In the genomic region with DNA sequence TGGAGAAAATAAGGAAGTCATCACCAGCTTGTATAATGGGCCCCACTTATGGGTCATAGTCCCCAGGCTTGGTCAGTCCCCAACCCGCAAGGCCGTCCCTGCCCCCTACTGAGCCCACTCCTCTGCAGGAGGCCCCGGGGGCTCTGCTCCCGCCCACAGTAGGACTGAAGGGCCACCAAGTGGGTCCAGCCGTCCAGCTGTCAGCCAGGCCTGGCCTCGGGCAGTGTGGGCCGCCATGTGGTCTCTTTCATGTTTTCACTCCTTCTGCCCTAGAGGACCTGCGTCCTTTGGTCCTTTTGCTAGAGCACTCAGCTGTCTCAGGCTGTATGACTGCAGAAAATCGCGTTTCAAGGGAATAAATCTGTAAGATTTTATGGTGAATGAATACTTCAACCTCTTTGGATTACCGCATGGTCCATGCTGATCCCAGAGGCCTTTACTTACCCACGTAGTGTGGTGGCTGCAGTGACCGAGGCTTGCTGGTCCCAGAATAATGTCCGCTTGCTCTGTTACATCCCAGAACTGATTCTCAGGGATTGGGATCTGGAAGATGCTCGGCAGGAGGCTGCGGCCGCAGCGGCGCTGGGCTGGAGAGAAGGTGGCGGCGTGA, we compare ENCODE assay signal across 10 cellular contexts.
DNase-seq lines count a peak whose midpoint lies in the region; ATAC-seq, FAIRE-seq and TF ChIP-seq lines count a peak whose summit lies in the region.
"Had no signal": no experiment of that assay in that cellular context is flagged by ENCODE, and none has a peak within 500 bp of the region (broad histone marks: within the 10 kb centered on the region; RNA-seq: fewer than 3 reads in every experiment).

No MANE protein-coding gene starts in this region.

- peak overlapping the region; percentile 71 for H2AFZ ChIP-seq in astrocyte (ENCODE audit: low read depth, low read length)
- H2AFZ ChIP-seq: PC-9 had no signal

- no peak for ATAC-seq in naive thymus-derived CD8-positive, alpha-beta T cell
- ATAC-seq: HCT116 had no signal

- no peaks in the 10 kb centered on the region for H4K20me1 ChIP-seq in astrocyte (ENCODE audit: insufficient read depth, low read length)

- H3K36me3 ChIP-seq in astrocyte (ENCODE audit: insufficient read depth, low read length): no peaks in the 10 kb centered on the region
- H3K36me3 ChIP-seq in cardiac muscle cell: no peaks in the 10 kb centered on the region
- no peaks in the 10 kb centered on the region for H3K36me3 ChIP-seq in tibial artery

- no peaks in the 10 kb centered on the region for H3K9me3 ChIP-seq in astrocyte (ENCODE audit: insufficient read depth, low read depth, low read length)
- no peaks in the 10 kb centered on the region for H3K9me3 ChIP-seq in cardiac muscle cell (ENCODE audit: low read depth)
- H3K9me3 ChIP-seq in tibial artery: no peaks in the 10 kb centered on the region

- intact Hi-C loops in tibial artery (cut with DNase I; ENCODE audit: low total_unique reads): no loop called here

- peak overlapping the region; percentile 84 for H3K4me2 ChIP-seq in astrocyte (ENCODE audit: low read length)
- H3K4me2 ChIP-seq: PC-9 had no signal

- peaks cover 36% of the 10 kb centered on the region for H3K27me3 Mint-ChIP-seq in astrocyte (ENCODE audit: low read depth, unreplicated experiment)
- H3K27me3 Mint-ChIP-seq in naive thymus-derived CD8-positive, alpha-beta T cell: peaks cover 17 to 76% (median 47%) of the 10 kb centered on the region in 5 donors

- H3K79me2 ChIP-seq in astrocyte (ENCODE audit: insufficient read depth, low read length): no peaks in the 10 kb centered on the region

- H3K4me3 ChIP-seq in astrocyte (ENCODE audit: insufficient read depth, low read depth, low read length): peak overlapping the region; percentile 28
- H3K4me3 ChIP-seq in cardiac muscle cell: peak overlapping the region; percentile 36
- H3K4me3 ChIP-seq in tibial artery: peak overlapping the region; percentile 49 to 66
- H3K4me3 ChIP-seq: PC-9 had no signal

- no peaks in the 10 kb centered on the region for H3K9me3 Mint-ChIP-seq in astrocyte (ENCODE audit: unreplicated experiment)
- peaks cover 0 to 3% (median 0%) of the 10 kb centered on the region in 9 donors for H3K9me3 Mint-ChIP-seq in naive thymus-derived CD8-positive, alpha-beta T cell

- TF ChIP-seq CTCF in astrocyte (IDR thresholded peaks at IDR 0.05; ENCODE audit: insufficient read depth, low read depth, low read length) (no peak), cardiac muscle cell (IDR thresholded peaks at IDR 0.05; ENCODE audit: low read depth, low read length) (no peak), tibial artery (IDR thresholded peaks at IDR 0.05) (no peak)

- H3K9ac ChIP-seq in astrocyte (ENCODE audit: low read length): peak overlapping the region; percentile 18

- peaks cover 2% of the 10 kb centered on the region for H3K4me1 Mint-ChIP-seq in astrocyte (ENCODE audit: low read depth, unreplicated experiment)
- H3K4me1 Mint-ChIP-seq in naive thymus-derived CD8-positive, alpha-beta T cell: peaks cover 4 to 8% (median 7%) of the 10 kb centered on the region in 4 donors

- H3K27me3 ChIP-seq in astrocyte (ENCODE audit: insufficient read depth, low read length): peaks cover 3% of the 10 kb centered on the region
- H3K27me3 ChIP-seq in cardiac muscle cell: peaks cover 37% of the 10 kb centered on the region
- peaks cover 0 to 3% of the 10 kb centered on the region in 2 donors for H3K27me3 ChIP-seq in tibial artery

- H3K4me1 ChIP-seq in astrocyte (ENCODE audit: insufficient read depth, low read length): no peaks in the 10 kb centered on the region
- no peaks in the 10 kb centered on the region for H3K4me1 ChIP-seq in cardiac muscle cell (ENCODE audit: low read depth)
- H3K4me1 ChIP-seq in tibial artery: peaks cover 0 to 12% (median 11%) of the 10 kb centered on the region in 4 donors

- POLR2A ChIA-PET in naive thymus-derived CD8-positive, alpha-beta T cell (lab: Charles Lee): no interaction called here

- FAIRE-seq in astrocyte (lab: Jason Lieb, UNC): no peak

- peak overlapping the region; percentile 34 for H3K4me3 Mint-ChIP-seq in astrocyte (ENCODE audit: unreplicated experiment)
- H3K4me3 Mint-ChIP-seq in naive thymus-derived CD8-positive, alpha-beta T cell: peak overlapping the region in 9 of 10 donors; percentile 7 to 79 (median 39)

- no peak overlapping the region for H3K27ac ChIP-seq in astrocyte (ENCODE audit: low read depth, low read length)
- no peak overlapping the region for H3K27ac ChIP-seq in cardiac muscle cell
- H3K27ac ChIP-seq in tibial artery: no peak overlapping the region
- H3K27ac ChIP-seq: PC-9 had no signal

- DNase-seq in astrocyte (ENCODE audit: low read depth) (no peak), cardiac muscle cell (ENCODE audit: low read depth in 1 of 2, low spot score in 1 of 2) (no peak), tibial artery (no peak), SIG-M5 (lab: John Stamatoyannopoulos, UW) (no peak), dermis blood vessel endothelial cell (no peak)
- no peak for DNase-seq in naive thymus-derived CD8-positive, alpha-beta T cell
- no peak for DNase-seq in activated CD8-positive, alpha-beta memory T cell treated with anti-CD3 and anti-CD28 coated beads, Interleukin-2, amount 50 U/mL, for 4 hours
- DNase-seq: DMS79 treated with DMSO at 0.1 percent for 48 hours, PC-9 had no signal

- H3K27ac Mint-ChIP-seq in astrocyte (ENCODE audit: unreplicated experiment): no peak overlapping the region
- H3K27ac Mint-ChIP-seq in naive thymus-derived CD8-positive, alpha-beta T cell: no peak overlapping the region

- no peaks in the 10 kb centered on the region for H3K36me3 Mint-ChIP-seq in astrocyte (ENCODE audit: low read depth, unreplicated experiment)
- peaks cover 0 to 5% (median 2%) of the 10 kb centered on the region in 3 donors for H3K36me3 Mint-ChIP-seq in naive thymus-derived CD8-positive, alpha-beta T cell
